8 cellular contexts compared by ENCODE assay signal in the genomic region with DNA sequence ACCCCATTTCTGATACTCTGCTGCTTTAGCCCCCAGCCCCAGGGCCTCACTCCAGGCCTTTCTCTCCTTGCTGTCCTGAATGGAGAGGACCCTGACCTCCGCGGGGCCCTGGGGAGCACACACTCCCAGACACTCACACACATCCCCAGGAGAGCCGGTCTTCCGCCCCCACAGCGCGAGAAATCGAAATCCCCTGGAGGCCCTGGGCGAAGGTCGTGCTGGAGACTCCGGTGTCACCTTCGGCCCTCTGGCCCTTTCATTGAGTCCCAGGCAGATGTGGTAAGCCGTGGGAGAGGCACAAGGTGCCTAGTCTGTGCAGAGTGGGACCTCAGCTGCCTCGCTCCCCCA. TPM values are rescaled to one million over a fixed set of nuclear protein-coding genes. Genes with fewer than 3 reads are reported as not detected.
A peak's percentile ranks its signal among the peaks of the same experiment; 100 is the strongest.
DNase-seq lines count a peak whose midpoint lies in the region; ATAC-seq and TF ChIP-seq lines count a peak whose summit lies in the region.

No MANE protein-coding gene starts in this region.

- H3K27ac Mint-ChIP-seq in T-helper 1 cell treated with Interleukin-12 subunit alpha and Interleukin-12 subunit beta and Interleukin-4 antibody, amounts not matched to agents 30 μg/mL and 1 μg/mL, for 36 hours: peak overlapping the region; percentile 57
- H3K27ac Mint-ChIP-seq in activated B cell treated with CpG ODN at 0.5 μM for 24 hours: no peak overlapping the region

- H3K27me3 Mint-ChIP-seq in T-helper 1 cell treated with Interleukin-12 subunit alpha and Interleukin-12 subunit beta and Interleukin-4 antibody, amounts not matched to agents 30 μg/mL and 1 μg/mL, for 36 hours (ENCODE audit: low read depth): peaks cover 17% of the 10 kb centered on the region
- H3K27me3 Mint-ChIP-seq in activated B cell treated with CpG ODN at 0.5 μM for 24 hours: peaks cover 2% of the 10 kb centered on the region

- H3K9me3 ChIP-seq in iPS-20b (ENCODE audit: insufficient read depth, low read depth, low read length) (no peaks in the 10 kb centered on the region), stomach (no peaks in the 10 kb centered on the region)

- peak overlapping the region; percentile 59; the same call in 1 of the 2 replicates for H3K9ac ChIP-seq in iPS-20b (ENCODE audit: low read depth, low read length)

- peak overlapping the region; percentile 91 for H3K4me3 Mint-ChIP-seq in T-helper 1 cell treated with Interleukin-12 subunit alpha and Interleukin-12 subunit beta and Interleukin-4 antibody, amounts not matched to agents 30 μg/mL and 1 μg/mL, for 36 hours
- peak overlapping the region; percentile 91 for H3K4me3 Mint-ChIP-seq in activated B cell treated with CpG ODN at 0.5 μM for 24 hours

- peaks cover 24% of the 10 kb centered on the region for H3K4me1 Mint-ChIP-seq in T-helper 1 cell treated with Interleukin-12 subunit alpha and Interleukin-12 subunit beta and Interleukin-4 antibody, amounts not matched to agents 30 μg/mL and 1 μg/mL, for 36 hours (ENCODE audit: low read depth)
- H3K4me1 Mint-ChIP-seq in activated B cell treated with CpG ODN at 0.5 μM for 24 hours: peaks cover 29% of the 10 kb centered on the region

- H3K4me1 ChIP-seq in iPS-20b (ENCODE audit: insufficient read depth, low read length): no peaks in the 10 kb centered on the region
- H3K4me1 ChIP-seq in stomach: peaks cover 14 to 37% (median 34%) of the 10 kb centered on the region in 4 donors

- intact Hi-C loops in activated B cell treated with CpG ODN at 0.5 μM for 24 hours (cut with micrococcal nuclease) (loop anchor here (5.0 to 10.0 kb wide), 2 partner anchors 59 to 403 kb away; partner anchors contain the start of gene ZNF770), stomach (cut with DNase I; ENCODE audit: low total_unique reads) (loop anchor here (10.0 kb wide), 2 partner anchors 239 to 339 kb away; partner anchors contain the start of genes NOP10 and NUTM1)

- H3K4me3 ChIP-seq in iPS-20b (ENCODE audit: low read length) (peak overlapping the region; percentile 77), stomach (peak overlapping the region; percentile 76 to 98 (median 90))

- TF ChIP-seq EP300 in stomach (IDR thresholded peaks at IDR 0.05): no peak

- H3K36me3 ChIP-seq in iPS-20b (ENCODE audit: insufficient read depth, low read depth, low read length) (no peaks in the 10 kb centered on the region), stomach (no peaks in the 10 kb centered on the region)

- POLR2A ChIA-PET in activated B cell treated with CpG ODN at 0.5 μM for 24 hours (lab: Charles Lee): no interaction called here

- no peak for TF ChIP-seq POLR2A in stomach (IDR thresholded peaks at IDR 0.05)

- 23 to 55% (median 38%) methylated on average over 2 to 13 of the region's 13 CpGs for WGBS in stomach, 5 donors

- no peak overlapping the region for H3K27ac ChIP-seq in iPS-20b (ENCODE audit: low read length)
- H3K27ac ChIP-seq in stomach: peak overlapping the region in 1 of 5 donors; percentile 75

- H3K27me3 ChIP-seq in iPS-20b (ENCODE audit: insufficient read depth, low read length) (peaks cover 24% of the 10 kb centered on the region), stomach (peaks cover 0 to 15% (median 0%) of the 10 kb centered on the region in 3 donors)

- no peak for DNase-seq in T-helper 1 cell
- DNase-seq in activated B cell treated with CpG ODN at 0.5 μM for 24 hours: no peak
- DNase-seq in stomach: no peak
- DNase-seq in NCI-H2107 (lab: John Stamatoyannopoulos, UW): no peak
- DNase-seq in GF-D8 (lab: John Stamatoyannopoulos, UW): no peak

- CTCF ChIA-PET in activated B cell treated with CpG ODN at 0.5 μM for 24 hours (lab: Charles Lee): interaction anchor here (1.6 kb wide), 1 partner anchor 259 kb away, joined by 3 read pairs; no protein-coding TSS in a partner anchor

- TF ChIP-seq CTCF in activated B cell treated with CpG ODN at 0.5 μM for 24 hours (IDR thresholded peaks at IDR 0.05) (no peak), stomach (IDR thresholded peaks at IDR 0.05) (no peak)

- no peaks in the 10 kb centered on the region for H3K9me3 Mint-ChIP-seq in T-helper 1 cell treated with Interleukin-12 subunit alpha and Interleukin-12 subunit beta and Interleukin-4 antibody, amounts not matched to agents 30 μg/mL and 1 μg/mL, for 36 hours
- no peaks in the 10 kb centered on the region for H3K9me3 Mint-ChIP-seq in activated B cell treated with CpG ODN at 0.5 μM for 24 hours

- ATAC-seq in activated B cell treated with CpG ODN at 0.5 μM for 24 hours (ENCODE audit: low read depth): no peak
- ATAC-seq in GM18870 (IDR thresholded peaks at IDR 0.05; ENCODE audit: unreplicated experiment): no peak

- peaks cover 6% of the 10 kb centered on the region for H3K36me3 Mint-ChIP-seq in T-helper 1 cell treated with Interleukin-12 subunit alpha and Interleukin-12 subunit beta and Interleukin-4 antibody, amounts not matched to agents 30 μg/mL and 1 μg/mL, for 36 hours (ENCODE audit: low read depth)
- peaks cover 3% of the 10 kb centered on the region for H3K36me3 Mint-ChIP-seq in activated B cell treated with CpG ODN at 0.5 μM for 24 hours (ENCODE audit: low read depth)

RNA-seq across cellular contexts. Expression of gene GOLGA8B, which starts 0.8 kb away (rescaled TPM):
- total RNA-seq in activated B cell treated with CpG ODN at 0.5 μM for 24 hours (44.1 and 52.4 TPM in 2 replicates), stomach (100 to 1,000 TPM in 2 of 5 donors, 10 to 100 TPM in 3; 26.8 to 199 (median 96.0) TPM)
- 10 to 100 TPM in 2 of 3 donors, 1 to 10 TPM in 1; 8.9 to 20.8 (median 13.3) TPM for polyA plus RNA-seq in stomach
